In the genomic region with DNA sequence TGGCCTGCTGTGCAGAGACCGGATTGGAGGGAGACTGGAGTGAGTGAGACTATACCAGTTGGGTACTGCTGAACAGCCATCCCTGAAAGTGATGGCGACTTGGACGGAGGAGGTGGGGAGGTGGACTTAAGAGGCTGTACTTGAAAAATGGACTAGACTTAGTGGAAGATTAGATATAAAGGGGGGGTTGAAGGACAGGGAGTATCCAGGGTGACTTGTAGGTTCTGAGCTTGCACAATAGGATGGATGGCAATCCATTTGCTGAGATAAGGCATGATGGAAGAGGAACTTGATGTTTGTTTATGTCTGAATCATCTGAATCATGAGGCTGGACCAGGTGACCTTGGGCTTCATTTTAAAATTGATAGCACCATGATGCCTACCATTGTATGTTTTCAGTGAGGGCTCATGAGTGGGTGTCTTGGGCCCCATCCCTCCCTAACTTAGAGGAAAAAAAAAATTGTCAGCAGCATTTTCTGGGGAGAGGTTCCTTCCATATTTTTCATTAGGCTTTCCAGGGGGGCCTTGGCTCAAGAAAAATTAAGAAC, we compare ENCODE assay signal across 19 cellular contexts. TPM values are rescaled to one million over a fixed set of nuclear protein-coding genes. Genes with fewer than 3 reads are reported as not detected.
A peak's percentile ranks its signal among the peaks of the same experiment; 100 is the strongest.
DNase-seq lines count a peak whose midpoint lies in the region; ATAC-seq and TF ChIP-seq lines count a peak whose summit lies in the region.
"Had no signal": no experiment of that assay in that cellular context is flagged by ENCODE, and none has a peak within 500 bp of the region (broad histone marks: within the 10 kb centered on the region; RNA-seq: fewer than 3 reads in every experiment).

No MANE protein-coding gene starts in this region.

- intact Hi-C loops in adrenal gland (cut with DNase I): no loop called here

- H3K4me3 ChIP-seq in adrenal gland: no peak overlapping the region
- H3K4me3 ChIP-seq: coronary artery, gastrocnemius medialis, SJCRH30, thoracic aorta had no signal

- H3K27me3 ChIP-seq in adrenal gland: no peaks in the 10 kb centered on the region
- H3K27me3 ChIP-seq: gastrocnemius medialis, SJCRH30 had no signal

- WGBS in adrenal gland, 4 donors: 58 to 73% (median 69%) methylated on average over 3 of the region's 3 CpGs

- ATAC-seq in GM18502 (IDR thresholded peaks at IDR 0.05; ENCODE audit: poor library complexity, unreplicated experiment): no peak
- ATAC-seq in activated naive CD4-positive, alpha-beta T cell treated with anti-CD3 and anti-CD28 coated beads, Interleukin-2, amount 50 U/mL, for 72 hours: no peak
- ATAC-seq: activated CD4-positive, CD25-positive, alpha-beta regulatory T cell treated with anti-CD3 and anti-CD28 coated beads, Interleukin-2, amount 50 U/mL, for 24 hours; gastrocnemius medialis; left colon; stimulated activated effector memory CD8-positive, alpha-beta T cell treated with anti-CD3 and anti-CD28 coated beads, Interleukin-12 subunit alpha, Interleukin-12 subunit beta, amount 100 ng/mL, for 72 hours had no signal

- no peaks in the 10 kb centered on the region for H3K9me3 Mint-ChIP-seq in activated naive CD4-positive, alpha-beta T cell treated with anti-CD3 and anti-CD28 coated beads, Interleukin-2, amount 50 U/mL, for 72 hours
- H3K9me3 Mint-ChIP-seq: stimulated activated effector memory CD8-positive, alpha-beta T cell treated with anti-CD3 and anti-CD28 coated beads, Interleukin-12 subunit alpha, Interleukin-12 subunit beta, amount 100 ng/mL, for 72 hours had no signal

- no peak for TF ChIP-seq POLR2A in adrenal gland (IDR thresholded peaks at IDR 0.05)

- no peaks in the 10 kb centered on the region for H3K36me3 ChIP-seq in adrenal gland (replicated peaks in 1 of 2)
- H3K36me3 ChIP-seq: BE2C, gastrocnemius medialis, SJCRH30, thoracic aorta had no signal

- DNase-seq in DMS53 treated with DMSO at 0.1 percent for 48 hours (lab: John Stamatoyannopoulos, UW; ENCODE audit: unreplicated experiment) (peak; percentile 56), LHCN-M2 (ENCODE audit: low read depth) (peak; percentile 15), adrenal gland (peak in 6 of 7 donors; percentile 41 to 70 (median 61)), lung microvascular endothelial cell (ENCODE audit: low read depth in 2 of 2) (peak; percentile 30 to 58)
- DNase-seq in stimulated activated CD4-positive, alpha-beta T cell treated with anti-CD3 and anti-CD28 coated beads, Interleukin-2, amount 100 ng/mL, for 48 hours: no peak
- DNase-seq in activated CD4-positive, alpha-beta T cell treated with anti-CD3 and anti-CD28 coated beads for 1 hour: no peak
- DNase-seq in activated naive CD4-positive, alpha-beta T cell treated with anti-CD3 and anti-CD28 coated beads, Interleukin-2, amount 50 U/mL, for 72 hours (ENCODE audit: low spot score in 2 of 2): no peak
- DNase-seq: BE2C, gastrocnemius medialis, left colon, midbrain, NCI-H1048, NCI-H526, SJCRH30 had no signal

- H3K9me3 ChIP-seq in adrenal gland (replicated peaks in 1 of 3): no peaks in the 10 kb centered on the region
- H3K9me3 ChIP-seq: BE2C, gastrocnemius medialis, SJCRH30, thoracic aorta had no signal

- no peak for TF ChIP-seq CTCF in adrenal gland (IDR thresholded peaks at IDR 0.05)

- H3K36me3 Mint-ChIP-seq in activated naive CD4-positive, alpha-beta T cell treated with anti-CD3 and anti-CD28 coated beads, Interleukin-2, amount 50 U/mL, for 72 hours: peaks cover 4 to 27% of the 10 kb centered on the region in 2 donors

- H3K27ac Mint-ChIP-seq in activated naive CD4-positive, alpha-beta T cell treated with anti-CD3 and anti-CD28 coated beads, Interleukin-2, amount 50 U/mL, for 72 hours: peak overlapping the region in 1 of 2 donors; percentile 10
- H3K27ac Mint-ChIP-seq: stimulated activated effector memory CD8-positive, alpha-beta T cell treated with anti-CD3 and anti-CD28 coated beads, Interleukin-12 subunit alpha, Interleukin-12 subunit beta, amount 100 ng/mL, for 72 hours had no signal

- H3K27ac ChIP-seq in adrenal gland: peak overlapping the region in 4 of 5 donors; percentile 4 to 66 (median 40)
- H3K27ac ChIP-seq: coronary artery, gastrocnemius medialis, SJCRH30, thoracic aorta had no signal

- H3K4me1 ChIP-seq in adrenal gland (replicated peaks in 1 of 2): peaks cover 48 to 66% of the 10 kb centered on the region in 2 donors

RNA-seq across cellular contexts. Expression of a gene that starts 41.2 kb away (rescaled TPM):
- total RNA-seq in LHCN-M2 (2014; rRNA removed) (24.0 and 26.8 TPM in 2 replicates), adrenal gland (100 to 1,000 TPM in 3 of 8 donors, 10 to 100 TPM in 5; 80.2 to 202 (median 88.6) TPM), lung microvascular endothelial cell (4.8 and 6.3 TPM in 2 replicates)
- polyA plus RNA-seq in LHCN-M2 (2012): 20.3 TPM
- polyA plus RNA-seq in adrenal gland: 10 to 100 TPM; 15.1 to 46.4 (median 19.6) TPM
- 100 to 1,000 TPM; 104 to 119 TPM for total RNA-seq in activated naive CD4-positive, alpha-beta T cell treated with anti-CD3 and anti-CD28 coated beads, Interleukin-2, amount 50 U/mL, for 72 hours

Comparison
In these comparisons a context has a peak if more than half of its experiments do, and no peak if none do; other contexts are left out.
1. DNase-seq: peak in DMS53 treated with DMSO at 0.1 percent for 48 hours (single experiment), LHCN-M2 (single experiment), adrenal gland (6 of 7) and lung microvascular endothelial cell (2 of 2); none in stimulated activated CD4-positive, alpha-beta T cell treated with anti-CD3 and anti-CD28 coated beads, Interleukin-2, amount 100 ng/mL, for 48 hours (0 of 2), activated CD4-positive, alpha-beta T cell treated with anti-CD3 and anti-CD28 coated beads for 1 hour (single experiment) and activated naive CD4-positive, alpha-beta T cell treated with anti-CD3 and anti-CD28 coated beads, Interleukin-2, amount 50 U/mL, for 72 hours (0 of 2).